ENCODE assay signal across 1 cellular context in the genomic region with DNA sequence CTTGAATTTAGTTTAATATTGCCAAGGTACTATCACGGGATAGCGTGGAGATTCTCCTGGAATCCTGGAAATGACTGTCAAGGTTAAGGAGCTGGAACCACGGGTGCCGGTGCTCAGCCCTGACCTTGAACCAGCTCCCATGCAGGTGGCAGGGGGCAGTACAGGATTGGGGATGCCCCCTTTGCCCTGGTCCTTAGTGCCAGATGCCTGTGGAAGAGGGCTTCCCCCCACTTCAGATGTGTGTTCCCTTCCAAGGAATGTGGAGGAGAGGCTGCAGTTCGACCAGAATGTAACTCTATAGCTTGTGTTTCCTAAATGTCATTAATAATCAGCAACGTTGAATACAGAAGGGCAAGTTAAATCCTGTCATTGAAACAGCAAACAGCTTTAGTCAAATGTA.
TF ChIP-seq lines count a peak whose summit lies in the region.

No MANE protein-coding gene starts in this region.

TF ChIP-seq in GM23338, 12 proteins besides CTCF, POLR2A, EP300 and RAD21 (continued from another document):
- TF ChIP-seq, protein P1, sequence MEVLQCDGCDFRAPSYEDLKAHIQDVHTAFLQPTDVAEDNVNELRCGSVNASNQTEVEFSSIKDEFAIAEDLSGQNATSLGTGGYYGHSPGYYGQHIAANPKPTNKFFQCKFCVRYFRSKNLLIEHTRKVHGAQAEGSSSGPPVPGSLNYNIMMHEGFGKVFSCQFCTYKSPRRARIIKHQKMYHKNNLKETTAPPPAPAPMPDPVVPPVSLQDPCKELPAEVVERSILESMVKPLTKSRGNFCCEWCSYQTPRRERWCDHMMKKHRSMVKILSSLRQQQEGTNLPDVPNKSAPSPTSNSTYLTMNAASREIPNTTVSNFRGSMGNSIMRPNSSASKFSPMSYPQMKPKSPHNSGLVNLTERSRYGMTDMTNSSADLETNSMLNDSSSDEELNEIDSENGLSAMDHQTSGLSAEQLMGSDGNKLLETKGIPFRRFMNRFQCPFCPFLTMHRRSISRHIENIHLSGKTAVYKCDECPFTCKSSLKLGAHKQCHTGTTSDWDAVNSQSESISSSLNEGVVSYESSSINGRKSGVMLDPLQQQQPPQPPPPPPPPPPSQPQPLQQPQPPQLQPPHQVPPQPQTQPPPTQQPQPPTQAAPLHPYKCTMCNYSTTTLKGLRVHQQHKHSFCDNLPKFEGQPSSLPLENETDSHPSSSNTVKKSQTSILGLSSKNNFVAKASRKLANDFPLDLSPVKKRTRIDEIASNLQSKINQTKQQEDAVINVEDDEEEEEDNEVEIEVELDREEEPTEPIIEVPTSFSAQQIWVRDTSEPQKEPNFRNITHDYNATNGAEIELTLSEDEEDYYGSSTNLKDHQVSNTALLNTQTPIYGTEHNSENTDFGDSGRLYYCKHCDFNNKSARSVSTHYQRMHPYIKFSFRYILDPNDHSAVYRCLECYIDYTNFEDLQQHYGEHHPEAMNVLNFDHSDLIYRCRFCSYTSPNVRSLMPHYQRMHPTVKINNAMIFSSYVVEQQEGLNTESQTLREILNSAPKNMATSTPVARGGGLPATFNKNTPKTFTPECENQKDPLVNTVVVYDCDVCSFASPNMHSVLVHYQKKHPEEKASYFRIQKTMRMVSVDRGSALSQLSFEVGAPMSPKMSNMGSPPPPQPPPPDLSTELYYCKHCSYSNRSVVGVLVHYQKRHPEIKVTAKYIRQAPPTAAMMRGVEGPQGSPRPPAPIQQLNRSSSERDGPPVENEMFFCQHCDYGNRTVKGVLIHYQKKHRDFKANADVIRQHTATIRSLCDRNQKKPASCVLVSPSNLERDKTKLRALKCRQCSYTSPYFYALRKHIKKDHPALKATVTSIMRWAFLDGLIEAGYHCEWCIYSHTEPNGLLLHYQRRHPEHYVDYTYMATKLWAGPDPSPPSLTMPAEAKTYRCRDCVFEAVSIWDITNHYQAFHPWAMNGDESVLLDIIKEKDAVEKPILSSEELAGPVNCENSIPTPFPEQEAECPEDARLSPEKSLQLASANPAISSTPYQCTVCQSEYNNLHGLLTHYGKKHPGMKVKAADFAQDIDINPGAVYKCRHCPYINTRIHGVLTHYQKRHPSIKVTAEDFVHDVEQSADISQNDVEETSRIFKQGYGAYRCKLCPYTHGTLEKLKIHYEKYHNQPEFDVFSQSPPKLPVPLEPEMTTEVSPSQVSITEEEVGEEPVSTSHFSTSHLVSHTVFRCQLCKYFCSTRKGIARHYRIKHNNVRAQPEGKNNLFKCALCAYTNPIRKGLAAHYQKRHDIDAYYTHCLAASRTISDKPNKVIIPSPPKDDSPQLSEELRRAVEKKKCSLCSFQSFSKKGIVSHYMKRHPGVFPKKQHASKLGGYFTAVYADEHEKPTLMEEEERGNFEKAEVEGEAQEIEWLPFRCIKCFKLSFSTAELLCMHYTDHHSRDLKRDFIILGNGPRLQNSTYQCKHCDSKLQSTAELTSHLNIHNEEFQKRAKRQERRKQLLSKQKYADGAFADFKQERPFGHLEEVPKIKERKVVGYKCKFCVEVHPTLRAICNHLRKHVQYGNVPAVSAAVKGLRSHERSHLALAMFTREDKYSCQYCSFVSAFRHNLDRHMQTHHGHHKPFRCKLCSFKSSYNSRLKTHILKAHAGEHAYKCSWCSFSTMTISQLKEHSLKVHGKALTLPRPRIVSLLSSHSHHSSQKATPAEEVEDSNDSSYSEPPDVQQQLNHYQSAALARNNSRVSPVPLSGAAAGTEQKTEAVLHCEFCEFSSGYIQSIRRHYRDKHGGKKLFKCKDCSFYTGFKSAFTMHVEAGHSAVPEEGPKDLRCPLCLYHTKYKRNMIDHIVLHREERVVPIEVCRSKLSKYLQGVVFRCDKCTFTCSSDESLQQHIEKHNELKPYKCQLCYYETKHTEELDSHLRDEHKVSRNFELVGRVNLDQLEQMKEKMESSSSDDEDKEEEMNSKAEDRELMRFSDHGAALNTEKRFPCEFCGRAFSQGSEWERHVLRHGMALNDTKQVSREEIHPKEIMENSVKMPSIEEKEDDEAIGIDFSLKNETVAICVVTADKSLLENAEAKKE (CRISPR knock-in tag; IDR thresholded peaks at IDR 0.05): no peak
- TF ChIP-seq, protein P2, sequence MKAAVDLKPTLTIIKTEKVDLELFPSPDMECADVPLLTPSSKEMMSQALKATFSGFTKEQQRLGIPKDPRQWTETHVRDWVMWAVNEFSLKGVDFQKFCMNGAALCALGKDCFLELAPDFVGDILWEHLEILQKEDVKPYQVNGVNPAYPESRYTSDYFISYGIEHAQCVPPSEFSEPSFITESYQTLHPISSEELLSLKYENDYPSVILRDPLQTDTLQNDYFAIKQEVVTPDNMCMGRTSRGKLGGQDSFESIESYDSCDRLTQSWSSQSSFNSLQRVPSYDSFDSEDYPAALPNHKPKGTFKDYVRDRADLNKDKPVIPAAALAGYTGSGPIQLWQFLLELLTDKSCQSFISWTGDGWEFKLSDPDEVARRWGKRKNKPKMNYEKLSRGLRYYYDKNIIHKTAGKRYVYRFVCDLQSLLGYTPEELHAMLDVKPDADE (IDR thresholded peaks at IDR 0.05): no peak
